In the genomic region with DNA sequence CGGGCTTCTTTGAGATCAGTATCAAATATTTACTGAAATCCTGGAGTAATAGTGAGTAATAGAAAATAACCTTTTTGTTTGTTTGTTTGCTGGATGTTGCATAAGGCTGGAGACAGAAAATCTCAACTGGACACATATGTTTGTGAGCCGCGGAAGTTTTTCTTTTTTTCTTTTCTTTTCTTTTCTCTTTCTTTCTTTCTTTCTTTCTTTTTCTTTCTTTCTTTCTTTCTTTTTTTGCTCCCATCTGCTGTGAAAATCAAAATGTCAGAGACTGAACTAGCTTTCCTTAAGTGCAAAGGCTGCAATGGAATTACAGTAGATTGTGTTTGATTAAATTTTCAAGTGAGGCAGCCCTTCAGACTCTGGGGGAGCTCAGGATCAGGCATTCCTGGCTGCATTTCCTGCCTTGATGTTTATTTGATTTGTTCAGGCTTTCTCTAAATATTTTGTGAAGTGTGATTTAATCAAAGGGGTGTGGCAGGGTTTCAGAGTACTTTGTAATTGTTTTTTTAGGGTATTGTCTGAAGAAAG, we compare ENCODE assay signal across 8 cellular contexts. TPM values are rescaled to one million over a fixed set of nuclear protein-coding genes. Genes with fewer than 3 reads are reported as not detected.
DNase-seq lines count a peak whose midpoint lies in the region; ATAC-seq and TF ChIP-seq lines count a peak whose summit lies in the region.

No MANE protein-coding gene starts in this region.

- no peak for ATAC-seq in left ventricle myocardium superior
- no peak for ATAC-seq in GM21576 (IDR thresholded peaks at IDR 0.05; ENCODE audit: unreplicated experiment)
- no peak for ATAC-seq in HG02623 (IDR thresholded peaks at IDR 0.05; ENCODE audit: unreplicated experiment)

- no peak for DNase-seq in left ventricle myocardium inferior
- DNase-seq in left ventricle myocardium superior = no peak
- no peak for DNase-seq in astrocyte of the spinal cord (ENCODE audit: low read depth, low spot score)
- peak; percentile 25 for DNase-seq in medulla oblongata (ENCODE audit: extremely low spot score)
- no peak for DNase-seq in vagina (ENCODE audit: extremely low spot score in 2 of 2)
- DNase-seq in effector CD4-positive, alpha-beta T cell = no peak

- in situ Hi-C loops in astrocyte of the spinal cord (cut with HindIII; ENCODE audit: low sequenced_read_pairs) = no loop called here

- TF ChIP-seq CTCF in left ventricle myocardium inferior (IDR thresholded peaks at IDR 0.05; ENCODE audit: borderline replicate concordance) = no peak
- no peak for TF ChIP-seq CTCF in astrocyte of the spinal cord (IDR thresholded peaks at IDR 0.05; ENCODE audit: low read depth, low read length)
- TF ChIP-seq CTCF in vagina (IDR thresholded peaks at IDR 0.05) = no peak

- H3K27ac ChIP-seq in left ventricle myocardium inferior (replicated peaks) = peak overlapping the region; percentile 77
- peak overlapping the region; percentile 82 for H3K27ac ChIP-seq in vagina

- peak overlapping the region; percentile 77 for H3K4me3 ChIP-seq in left ventricle myocardium inferior
- H3K4me3 ChIP-seq in astrocyte of the spinal cord (ENCODE audit: low read depth, low read length) = peak overlapping the region; percentile 73
- peak overlapping the region; percentile 54 to 56 for H3K4me3 ChIP-seq in vagina

- no peak for TF ChIP-seq POLR2A in vagina (IDR thresholded peaks at IDR 0.05)

- H3K36me3 ChIP-seq in left ventricle myocardium inferior (no peaks in the 10 kb centered on the region), vagina (no peaks in the 10 kb centered on the region)

- H3K4me1 ChIP-seq in left ventricle myocardium inferior = peaks cover 35% of the 10 kb centered on the region
- peaks cover 24% of the 10 kb centered on the region for H3K4me1 ChIP-seq in vagina

- H3K27me3 ChIP-seq in left ventricle myocardium inferior (ENCODE audit: low read depth) = no peaks in the 10 kb centered on the region
- H3K27me3 ChIP-seq in vagina = no peaks in the 10 kb centered on the region

- intact Hi-C loops in left ventricle myocardium inferior (cut with micrococcal nuclease) (no loop called here), left ventricle myocardium superior (cut with micrococcal nuclease) (no loop called here), vagina (cut with DNase I) (loop anchor here (2.0 kb wide), 1 partner anchor 93 kb away; no protein-coding TSS in a partner anchor)

- no peaks in the 10 kb centered on the region for H3K9me3 ChIP-seq in left ventricle myocardium inferior (replicated peaks)
- no peaks in the 10 kb centered on the region for H3K9me3 ChIP-seq in vagina

RNA-seq across cellular contexts. Expression of a gene that starts 0.3 kb away (rescaled TPM):
- total RNA-seq in left ventricle myocardium inferior (167 TPM), left ventricle myocardium superior (153 TPM), vagina (11.0 TPM)

Comparison
In these comparisons a context has a peak if more than half of its experiments do, and no peak if none do; other contexts are left out.
1. RNA of a gene that starts 0.3 kb away (total RNA-seq): 167 TPM in left ventricle myocardium inferior (single experiment) and 153 TPM in left ventricle myocardium superior (single experiment); 11.0 TPM in vagina (single experiment); every median in the first group is over 10 times any median in the second.
2. Peak in every context shown above with its lines, with median percentiles within 50 percentile points of each other: H3K4me3 ChIP-seq.